8 cellular contexts compared by ENCODE assay signal in the genomic region with DNA sequence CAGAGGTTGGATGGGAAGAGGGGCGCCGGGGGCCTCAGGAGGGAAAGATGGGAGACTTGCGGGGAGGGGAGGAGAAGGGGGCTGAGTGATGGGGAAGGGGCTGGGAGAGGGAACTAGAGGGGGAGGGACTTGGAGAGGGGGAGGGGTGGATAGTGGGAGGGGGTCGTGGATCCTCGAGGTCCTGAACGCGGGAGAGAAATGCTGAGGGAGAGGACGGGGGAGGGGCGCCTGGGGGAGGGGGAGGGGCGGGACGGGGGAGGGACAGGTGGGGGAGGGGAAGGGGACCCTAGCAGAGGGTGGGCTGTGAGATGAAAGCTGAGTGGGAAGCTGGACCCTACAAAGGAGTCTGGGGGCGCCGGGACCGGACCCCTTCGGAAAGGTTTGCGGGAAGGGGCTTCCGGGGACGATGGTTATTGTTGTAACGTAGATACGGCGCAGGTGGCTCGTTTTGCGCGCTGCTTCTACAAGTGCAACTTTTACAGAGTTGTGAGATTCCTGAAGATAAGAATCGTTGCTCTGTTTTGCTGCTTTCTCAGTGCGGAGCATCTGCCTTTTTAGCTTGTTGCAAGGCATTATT. TPM values are rescaled to one million over a fixed set of nuclear protein-coding genes. Genes with fewer than 3 reads are reported as not detected.
DNase-seq lines count a peak whose midpoint lies in the region; ATAC-seq, FAIRE-seq and TF ChIP-seq lines count a peak whose summit lies in the region.

No MANE protein-coding gene starts in this region.

- TF ChIP-seq CTCF in WI38 (IDR thresholded peaks at IDR 0.05; ENCODE audit: low read depth, low read length) (no peak), H1 (IDR thresholded peaks at IDR 0.05; ENCODE audit: control extremely low read depth in 1 of 3, insufficient read depth in 1 of 3, low read depth in 1 of 3, low read length in 3 of 3) (no peak), ovary (IDR thresholded peaks at IDR 0.05) (no peak)

- peaks cover 10% of the 10 kb centered on the region for H3K79me1 ChIP-seq in H1 (ENCODE audit: low read depth, low read length)

- peak overlapping the region; percentile 88 for H4K91ac ChIP-seq in H1 (replicated peaks; ENCODE audit: insufficient read length, low read length)

- no peak for FAIRE-seq in H1 (lab: Jason Lieb, UNC)

- H3K36me3 ChIP-seq in H1 (ENCODE audit: control insufficient read depth in 2 of 4, insufficient read depth in 4 of 4, low read length in 3 of 4) (no peaks in the 10 kb centered on the region), ovary (no peaks in the 10 kb centered on the region)

- H3K4me3 ChIP-seq in WI38 (ENCODE audit: low read depth, low read length) = peak overlapping the region; percentile 63
- peak overlapping the region; percentile 70 to 78 (median 70) for H3K4me3 ChIP-seq in H1 (ENCODE audit: extremely low read depth in 1 of 4, insufficient read depth in 2 of 4, low read depth in 3 of 4, low read length in 4 of 4)
- peak overlapping the region; percentile 65 for H3K4me3 ChIP-seq in ovary

- TF ChIP-seq EP300 in H1 (IDR thresholded peaks at IDR 0.05; ENCODE audit: borderline replicate concordance in 1 of 2, low read depth in 2 of 2, low read length in 2 of 2) (no peak), ovary (IDR thresholded peaks at IDR 0.05) (no peak)

- peaks cover 0 to 12% of the 10 kb centered on the region in 2 experiments for H4K20me1 ChIP-seq in H1 (replicated peaks in 1 of 2; ENCODE audit: control insufficient read depth in 1 of 2, insufficient read depth in 2 of 2, low read length in 2 of 2)

- H3K79me2 ChIP-seq in H1 (ENCODE audit: control insufficient read depth in 1 of 2, insufficient read depth in 2 of 2, low read length in 2 of 2) = peaks cover 0 to 30% of the 10 kb centered on the region in 2 experiments; a peak in 2 of 4 replicates

- H3K18ac ChIP-seq in H1 (ENCODE audit: extremely low read depth, low read length) = peak overlapping the region; percentile 26; the same call in 1 of the 2 replicates

- no peak overlapping the region for H2BK15ac ChIP-seq in H1 (ENCODE audit: low read length)

- H3K4ac ChIP-seq in H1 (replicated peaks; ENCODE audit: insufficient read length, low read depth, low read length) = peak overlapping the region; percentile 53

- peaks cover 10% of the 10 kb centered on the region; the same call in 1 of the 2 replicates for H3K23me2 ChIP-seq in H1 (ENCODE audit: low read depth, low read length)

- no peak; a peak in 1 of 3 replicates for TF ChIP-seq POLR2A in H1 (IDR thresholded peaks at IDR 0.05; ENCODE audit: control extremely low read depth in 1 of 2, low read depth in 2 of 2, low read length in 2 of 2)
- no peak for TF ChIP-seq POLR2A in ovary (IDR thresholded peaks at IDR 0.05)

- 10% methylated on average over 15 of the region's 26 CpGs; no CpG with 5 or more reads in 1 of the 2 experiments for WGBS in H1 (ENCODE audit: extremely low coverage in 1 of 2, insufficient coverage in 1 of 2, insufficient read length in 1 of 2, insufficient replicate concordance in 2 of 2, low coverage in 1 of 2, low lambda C conversion rate in 2 of 2, missing lambda C conversion rate in 1 of 2), 2 experiments
- WGBS in ovary, 3 donors = 0 to 2% (median 1%) methylated on average over 25 of the region's 26 CpGs

- H3K27me3 ChIP-seq in H1 (replicated peaks in 1 of 4; ENCODE audit: control insufficient read depth in 3 of 4, extremely low read depth in 1 of 4, insufficient read depth in 3 of 4, low read length in 3 of 4) (no peaks in the 10 kb centered on the region), ovary (no peaks in the 10 kb centered on the region)

- H4K5ac ChIP-seq in H1 (ENCODE audit: insufficient read length, low read depth, low read length) = no peak overlapping the region

- intact Hi-C loops in ovary (cut with DNase I) = loop anchor here in 2 of 4 donors (2.0 to 10.0 kb wide), 3 partner anchors 21 to 163 kb away; a partner anchor contains a TSS

- H2BK12ac ChIP-seq in H1 (ENCODE audit: low read depth, low read length) = no peak overlapping the region

- CTCF ChIA-PET in H1 (lab: Charles Lee; ENCODE audit: partially characterized antibody) = interaction anchor here (0.8 to 6.5 kb wide), 8 partner anchors 12 to 81 kb away, joined by 3 to 47 read pairs (median 4); no protein-coding TSS in a partner anchor

- TF ChIP-seq RAD21 in H1 (IDR thresholded peaks at IDR 0.05 in 1 of 2, conservative IDR thresholded peaks at IDR 0.05 in 1 of 2; ENCODE audit: low read depth in 2 of 2, low read length in 2 of 2) = no peak

- H3K4me1 ChIP-seq in H1 (replicated peaks in 1 of 4; ENCODE audit: control insufficient read depth in 3 of 4, insufficient read depth in 4 of 4, low read length in 3 of 4) = peaks cover 2 to 12% (median 5%) of the 10 kb centered on the region in 4 experiments; a peak in 5 of 7 replicates
- peaks cover 4% of the 10 kb centered on the region for H3K4me1 ChIP-seq in ovary (ENCODE audit: insufficient read depth)

- no peak overlapping the region for H2BK120ac ChIP-seq in H1 (replicated peaks; ENCODE audit: low read depth, low read length)

- 0 out of 2 replicates have a peak overlapping the region, but pooled peaks have one; percentile 52 for H3K27ac ChIP-seq in H1 (ENCODE audit: low read depth, low read length)
- peak overlapping the region; percentile 57 to 90 for H3K27ac ChIP-seq in ovary

- no peak overlapping the region for H4K8ac ChIP-seq in H1 (ENCODE audit: extremely low read depth, insufficient read depth, low read length)

- H3K9me3 ChIP-seq in H1 (ENCODE audit: insufficient read depth in 2 of 2, low read depth in 1 of 2, low read length in 1 of 2) (no peaks in the 10 kb centered on the region), ovary (no peaks in the 10 kb centered on the region)

- ATAC-seq in GM19023 (IDR thresholded peaks at IDR 0.05; ENCODE audit: unreplicated experiment) = no peak

- H3K56ac ChIP-seq in H1 (replicated peaks; ENCODE audit: insufficient read length, low read depth, low read length) = peak overlapping the region; percentile 49

- peak overlapping the region; percentile 48; the same call in 1 of the 2 replicates for H2BK5ac ChIP-seq in H1 (ENCODE audit: low read depth, low read length)

- no peak overlapping the region for H2AFZ ChIP-seq in H1 (ENCODE audit: low read length)

- H3K23ac ChIP-seq in H1 (ENCODE audit: insufficient read length) = no peak overlapping the region

- H2AK5ac ChIP-seq in H1 (ENCODE audit: low read depth, low read length) = no peak overlapping the region

- H2BK20ac ChIP-seq in H1 (ENCODE audit: low read length) = no peak overlapping the region

- POLR2A ChIA-PET in H1 (lab: Charles Lee; ENCODE audit: partially characterized antibody) = interaction anchor here (0.7 to 5.2 kb wide), 6 partner anchors 13 to 494 kb away, joined by 3 to 21 read pairs (median 4); a partner anchor contains a TSS

- H3K14ac ChIP-seq in H1 (ENCODE audit: insufficient read length) = no peak overlapping the region

- DNase-seq in NCI-H2227 (lab: John Stamatoyannopoulos, UW; ENCODE audit: unreplicated experiment) = peak; percentile 75
- DNase-seq in NCI-H2227 treated with DMSO at 0.1 percent for 48 hours (lab: John Stamatoyannopoulos, UW) = no peak
- DNase-seq in H1 (ENCODE audit: low read depth in 1 of 2, low spot score in 2 of 2) = peak in 1 of 2 experiments; percentile 60
- DNase-seq in ovary = peak in 2 of 5 donors; percentile 41 to 57
- DNase-seq in SK-N-DZ (ENCODE audit: low spot score) = no peak
- DNase-seq in SW 1271 (lab: John Stamatoyannopoulos, UW) = no peak

- H3K9ac ChIP-seq in H1 (replicated peaks in 1 of 4; ENCODE audit: extremely low read depth in 1 of 4, low read depth in 3 of 4, low read length in 3 of 4) = peak overlapping the region in 3 of 4 experiments; percentile 40 to 79 (median 60); a peak in 6 of 7 replicates

- peak overlapping the region; percentile 73 to 93 for H3K4me2 ChIP-seq in H1 (ENCODE audit: insufficient read depth in 1 of 2, low read depth in 2 of 2, low read length in 2 of 2)

RNA-seq across cellular contexts. Expression of a gene that starts 0.4 kb away (rescaled TPM):
- 46.9 and 49.5 TPM in 2 replicates for total RNA-seq in H1 (2021; fragmentation: NEBNext Ultra II Directional; extraction: Animal tissue kit (Norgen Biotek cat#: 25700))
- 54.5 and 87.3 TPM in 2 replicates for polyA plus RNA-seq in H1 (2011; rRNA removed)
- polyA plus RNA-seq in H1 (2011; cell fraction: cytosol; rRNA removed) = 52.7 TPM
- 82.7 TPM for polyA plus RNA-seq in H1 (2011; cell fraction: nucleus; rRNA removed)
- polyA plus RNA-seq in H1 (2012, experiment 1 of 2) = 29.2 to 41.5 TPM (median 39.9 TPM) in 4 replicates
- polyA plus RNA-seq in H1 (2012, experiment 2 of 2) = 29.3 TPM
- 29.2 TPM for polyA plus RNA-seq in H1 (2013, experiment 1 of 2)
- 27.9 TPM for polyA plus RNA-seq in H1 (2013, experiment 2 of 2)
- 4.0 and 7.3 TPM in 2 replicates for polyA minus RNA-seq in H1 (2011; rRNA and poly(A)+ RNA removed)
- 20.0 TPM for polyA minus RNA-seq in H1 (2011; cell fraction: cytosol; rRNA and poly(A)+ RNA removed)
- polyA minus RNA-seq in H1 (2011; cell fraction: nucleus; rRNA and poly(A)+ RNA removed) = 22.2 TPM
- 10 to 100 TPM; 27.4 to 48.2 (median 38.2) TPM for total RNA-seq in ovary
- 10 to 100 TPM in 1 of 2 donors, 1 to 10 TPM in 1; 7.3 to 25.5 TPM for polyA plus RNA-seq in ovary
- polyA plus RNA-seq in SK-N-DZ (2014; cell fraction: cytosol; rRNA removed) = 12.2 and 31.6 TPM in 2 replicates
- 63.4 and 87.1 TPM in 2 replicates for polyA plus RNA-seq in SK-N-DZ (2014; cell fraction: nucleus; rRNA removed)

RNA-seq across cellular contexts. Expression of a gene that starts 20.4 kb away (rescaled TPM):
- 56.0 and 57.3 TPM in 2 replicates for total RNA-seq in H1 (2021; fragmentation: NEBNext Ultra II Directional; extraction: Animal tissue kit (Norgen Biotek cat#: 25700))
- polyA plus RNA-seq in H1 (2011; rRNA removed) = 19.7 and 37.8 TPM in 2 replicates
- polyA plus RNA-seq in H1 (2011; cell fraction: cytosol; rRNA removed) = 31.1 TPM
- polyA plus RNA-seq in H1 (2011; cell fraction: nucleus; rRNA removed) = 44.7 TPM
- 24.6 to 37.3 TPM (median 32.1 TPM) in 4 replicates for polyA plus RNA-seq in H1 (2012, experiment 1 of 2)
- 26.0 TPM for polyA plus RNA-seq in H1 (2012, experiment 2 of 2)
- 35.4 TPM for polyA plus RNA-seq in H1 (2013, experiment 1 of 2)
- 34.1 TPM for polyA plus RNA-seq in H1 (2013, experiment 2 of 2)
- 7.3 and 7.9 TPM in 2 replicates for polyA minus RNA-seq in H1 (2011; rRNA and poly(A)+ RNA removed)
- 37.4 TPM for polyA minus RNA-seq in H1 (2011; cell fraction: cytosol; rRNA and poly(A)+ RNA removed)
- 25.1 TPM for polyA minus RNA-seq in H1 (2011; cell fraction: nucleus; rRNA and poly(A)+ RNA removed)
- 10 to 100 TPM; 10.4 to 36.8 (median 27.5) TPM for total RNA-seq in ovary
- polyA plus RNA-seq in ovary = 10 to 100 TPM in 1 of 2 donors, 1 to 10 TPM in 1; 3.0 to 20.4 TPM
- polyA plus RNA-seq in SK-N-DZ (2014; cell fraction: cytosol; rRNA removed) = 11.9 and 15.2 TPM in 2 replicates
- polyA plus RNA-seq in SK-N-DZ (2014; cell fraction: nucleus; rRNA removed) = 10.7 and 19.6 TPM in 2 replicates

RNA-seq across cellular contexts. Expression of a gene that starts 34.3 kb away (rescaled TPM):
- total RNA-seq in H1 (2021; fragmentation: NEBNext Ultra II Directional; extraction: Animal tissue kit (Norgen Biotek cat#: 25700)) = not detected in 2 replicates
- polyA plus RNA-seq in H1 (2011; rRNA removed) (0.14 and 0.19 TPM in 2 replicates), ovary (not detected)
- not detected for polyA plus RNA-seq in H1 (2011; cell fraction: cytosol; rRNA removed)
- not detected for polyA plus RNA-seq in H1 (2011; cell fraction: nucleus; rRNA removed)
- polyA plus RNA-seq in H1 (2012, experiment 1 of 2) = not detected in 4 replicates
- polyA plus RNA-seq in H1 (2012, experiment 2 of 2) = not detected
- polyA plus RNA-seq in H1 (2013, experiment 1 of 2) = not detected
- not detected for polyA plus RNA-seq in H1 (2013, experiment 2 of 2)
- polyA minus RNA-seq in H1 (2011; rRNA and poly(A)+ RNA removed) = not detected in 2 replicates
- not detected for polyA minus RNA-seq in H1 (2011; cell fraction: cytosol; rRNA and poly(A)+ RNA removed)
- polyA minus RNA-seq in H1 (2011; cell fraction: nucleus; rRNA and poly(A)+ RNA removed) = not detected
- total RNA-seq in ovary = not detected
- polyA plus RNA-seq in SK-N-DZ (2014; cell fraction: cytosol; rRNA removed) = not detected in 2 replicates
- polyA plus RNA-seq in SK-N-DZ (2014; cell fraction: nucleus; rRNA removed) = not detected in 2 replicates

RNA-seq across cellular contexts. Expression of a gene that starts 56.1 kb away (rescaled TPM):
- total RNA-seq in H1 (2021; fragmentation: NEBNext Ultra II Directional; extraction: Animal tissue kit (Norgen Biotek cat#: 25700)) = not detected in 2 replicates
- 0.03 TPM in 1 of 2 replicates, not detected in the other for polyA plus RNA-seq in H1 (2011; rRNA removed)
- not detected for polyA plus RNA-seq in H1 (2011; cell fraction: cytosol; rRNA removed)
- not detected for polyA plus RNA-seq in H1 (2011; cell fraction: nucleus; rRNA removed)
- not detected in 4 replicates for polyA plus RNA-seq in H1 (2012, experiment 1 of 2)
- polyA plus RNA-seq in H1 (2012, experiment 2 of 2) = not detected
- not detected for polyA plus RNA-seq in H1 (2013, experiment 1 of 2)
- polyA plus RNA-seq in H1 (2013, experiment 2 of 2) = 0.06 TPM
- not detected in 2 replicates for polyA minus RNA-seq in H1 (2011; rRNA and poly(A)+ RNA removed)
- not detected for polyA minus RNA-seq in H1 (2011; cell fraction: cytosol; rRNA and poly(A)+ RNA removed)
- polyA minus RNA-seq in H1 (2011; cell fraction: nucleus; rRNA and poly(A)+ RNA removed) = not detected
- total RNA-seq in ovary = under 1 TPM in 1 of 7 donors, not detected in 6; 0.22 TPM
- polyA plus RNA-seq in ovary = not detected
- 0.19 TPM in 1 of 2 replicates, not detected in the other for polyA plus RNA-seq in SK-N-DZ (2014; cell fraction: cytosol; rRNA removed)
- 0.29 TPM in 1 of 2 replicates, not detected in the other for polyA plus RNA-seq in SK-N-DZ (2014; cell fraction: nucleus; rRNA removed)
